ENCODE assay signal across 1 cellular context in genomic region chr12:34022079-34022830, GRCh38.
TF ChIP-seq lines count a peak whose summit lies in the region.

Gene ALG10 (plus strand): TSS chr12:34022496. CDS start chr12:34022600, 104 bp downstream.

TF ChIP-seq in K562, 482 proteins besides CTCF, POLR2A, EP300 and RAD21 (continued from another document and continues in another):
- TF ChIP-seq SMC3 (conservative IDR thresholded peaks at IDR 0.05; ENCODE audit: insufficient read depth, low read depth, low read length) (peak; percentile 46; the same call in 1 of the 2 replicates), SIRT6 (IDR thresholded peaks at IDR 0.05; ENCODE audit: low read depth, low read length) (no peak), ARID4B (CRISPR knock-in tag; IDR thresholded peaks at IDR 0.05) (peak; percentile 44; the same call in 1 of the 2 replicates), NR2C2 (CRISPR knock-in tag; IDR thresholded peaks at IDR 0.05) (no peak), NR2C2 (tag; IDR thresholded peaks at IDR 0.05) (peak; percentile 90), MTF1 (CRISPR knock-in tag; IDR thresholded peaks at IDR 0.05; ENCODE audit: borderline replicate concordance) (no peak), NRF1 (conservative IDR thresholded peaks at IDR 0.05 in 1 of 2, IDR thresholded peaks at IDR 0.05 in 1 of 2) (peak; percentile 14 to 29; a peak in 1 of 4 replicates), HMG20A (CRISPR knock-in tag; conservative IDR thresholded peaks at IDR 0.05) (no peak), ZNF444 (CRISPR knock-in tag; IDR thresholded peaks at IDR 0.05) (no peak), ZNF143 (CRISPR knock-in tag; IDR thresholded peaks at IDR 0.05) (peak; percentile 77), C11orf30 (IDR thresholded peaks at IDR 0.05; ENCODE audit: low read depth) (peak; percentile 57; the same call in 1 of the 2 replicates), NR4A1 (CRISPR knock-in tag; IDR thresholded peaks at IDR 0.05) (no peak), NR4A1 (tag; IDR thresholded peaks at IDR 0.05) (no peak), ELK3 (CRISPR knock-in tag; IDR thresholded peaks at IDR 0.05) (no peak), MYBL2 (IDR thresholded peaks at IDR 0.05; ENCODE audit: low read depth) (no peak), MYBL2 (CRISPR knock-in tag; IDR thresholded peaks at IDR 0.05; ENCODE audit: borderline replicate concordance) (no peak), STAG1 (CRISPR knock-in tag; IDR thresholded peaks at IDR 0.05; ENCODE audit: borderline replicate concordance) (no peak; the same call in 1 of the 2 replicates), KDM5B (IDR thresholded peaks at IDR 0.05; ENCODE audit: insufficient replicate concordance, low read depth, low read length) (peak; percentile 71), ZNF583 (CRISPR knock-in tag; IDR thresholded peaks at IDR 0.05) (no peak), CHAMP1 (IDR thresholded peaks at IDR 0.05) (no peak), NEUROD1 (IDR thresholded peaks at IDR 0.05; ENCODE audit: borderline replicate concordance, low read depth, low read length, partially characterized antibody) (peak; percentile 46), MCM3 (IDR thresholded peaks at IDR 0.05) (no peak), NFATC3 (IDR thresholded peaks at IDR 0.05) (no peak), MBD2 (IDR thresholded peaks at IDR 0.05; ENCODE audit: borderline replicate concordance, low read depth) (peak; percentile 48), CXXC5 (CRISPR knock-in tag; IDR thresholded peaks at IDR 0.05) (peak; percentile 50), FOXK1 (CRISPR knock-in tag; IDR thresholded peaks at IDR 0.05; ENCODE audit: borderline replicate concordance) (no peak), ZNF12 (CRISPR knock-in tag; IDR thresholded peaks at IDR 0.05) (no peak), CCNT2 (IDR thresholded peaks at IDR 0.05; ENCODE audit: borderline replicate concordance, extremely low read depth, insufficient read length, low read depth, low read length) (peak; percentile 29), ZHX1 (conservative IDR thresholded peaks at IDR 0.05; ENCODE audit: low read length) (no peak), NR3C1 (CRISPR knock-in tag; IDR thresholded peaks at IDR 0.05) (no peak), GTF2E2 (tag; IDR thresholded peaks at IDR 0.05) (peak; percentile 79), ZKSCAN3 (CRISPR knock-in tag; IDR thresholded peaks at IDR 0.05) (no peak), YY1 (IDR thresholded peaks at IDR 0.05; ENCODE audit: borderline replicate concordance in 1 of 3, control insufficient read depth in 1 of 3, extremely low read depth in 1 of 3, insufficient read depth in 3 of 3, insufficient read length in 1 of 3, insufficient replicate concordance in 2 of 3, low read depth in 1 of 3, low read length in 2 of 3) (peak in 1 of 3 experiments; percentile 82), ARID3A (IDR thresholded peaks at IDR 0.05; ENCODE audit: borderline replicate concordance, low read depth, low read length) (peak; percentile 68; the same call in 1 of the 2 replicates), GABPB1 (CRISPR knock-in tag; IDR thresholded peaks at IDR 0.05) (peak; percentile 90), ZNF224 (CRISPR knock-in tag; IDR thresholded peaks at IDR 0.05) (no peak), NR0B1 (IDR thresholded peaks at IDR 0.05; ENCODE audit: partially characterized antibody) (no peak), SMAD1 (IDR thresholded peaks at IDR 0.05; ENCODE audit: low read depth, low read length, partially characterized antibody) (peak; percentile 34), JUND (IDR thresholded peaks at IDR 0.05; ENCODE audit: borderline replicate concordance, low read depth, low read length) (peak; percentile 69; the same call in 1 of the 2 replicates), JUND (tag; IDR thresholded peaks at IDR 0.05; ENCODE audit: borderline replicate concordance, low read depth, low read length) (peak; percentile 36; the same call in 1 of the 3 replicates), E2F4 (CRISPR knock-in tag; IDR thresholded peaks at IDR 0.05; ENCODE audit: low read depth) (no peak), CBX3 (IDR thresholded peaks at IDR 0.05; ENCODE audit: borderline replicate concordance in 1 of 2, low read length in 2 of 2) (0 out of 3 replicates have a peak, but pooled peaks of 1 of the 2 experiments have one; percentile 43), EP400 (IDR thresholded peaks at IDR 0.05) (peak; percentile 37; the same call in 1 of the 2 replicates), ZNF717 (CRISPR knock-in tag; IDR thresholded peaks at IDR 0.05) (no peak), ZNF75A (CRISPR knock-in tag; IDR thresholded peaks at IDR 0.05) (no peak), MLLT1 (IDR thresholded peaks at IDR 0.05) (no peak), NCOA1 (IDR thresholded peaks at IDR 0.05; ENCODE audit: low read depth) (peak; percentile 51; the same call in 1 of the 2 replicates), ILF3 (IDR thresholded peaks at IDR 0.05; ENCODE audit: borderline replicate concordance) (no peak), RBM17 (IDR thresholded peaks at IDR 0.05; ENCODE audit: borderline replicate concordance, low read depth, low read length) (no peak), TAF9B (IDR thresholded peaks at IDR 0.05; ENCODE audit: partially characterized antibody) (peak; percentile 27), CBFB (CRISPR knock-in tag; IDR thresholded peaks at IDR 0.05) (no peak)
